In the genomic region with DNA sequence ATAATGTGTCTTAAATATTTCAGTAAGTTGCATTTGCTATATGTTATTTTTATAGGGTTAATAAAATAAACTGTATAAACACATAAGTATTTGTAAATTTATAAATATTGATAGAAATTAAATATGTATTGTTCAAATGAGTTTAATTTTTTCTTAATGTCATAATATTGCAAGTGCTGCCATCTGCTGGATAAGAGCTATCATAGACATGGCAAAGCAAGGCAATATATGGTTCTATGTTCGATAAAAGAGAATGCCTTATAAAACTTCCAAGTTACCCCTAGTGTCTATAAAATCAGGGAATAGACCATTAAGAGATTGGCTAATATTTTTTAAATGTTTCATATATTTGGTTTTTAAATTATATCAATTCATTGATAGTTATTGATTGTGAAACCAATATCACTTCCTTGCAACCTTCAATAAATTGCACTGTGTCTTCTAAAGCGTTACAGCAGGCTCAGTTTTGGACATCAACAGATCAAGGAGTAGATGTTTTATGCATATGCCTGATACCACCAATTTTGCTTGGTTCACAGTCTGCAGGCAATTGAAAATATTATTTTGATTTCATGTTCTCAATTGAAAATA, we compare ENCODE assay signal across 9 cellular contexts. TPM values are rescaled to one million over a fixed set of nuclear protein-coding genes. Genes with fewer than 3 reads are reported as not detected.
A peak's percentile ranks its signal among the peaks of the same experiment; 100 is the strongest.
DNase-seq lines count a peak whose midpoint lies in the region; ATAC-seq, FAIRE-seq and TF ChIP-seq lines count a peak whose summit lies in the region.
"Had no signal": no experiment of that assay in that cellular context is flagged by ENCODE, and none has a peak within 500 bp of the region (broad histone marks: within the 10 kb centered on the region; RNA-seq: fewer than 3 reads in every experiment).

No MANE protein-coding gene starts in this region.

- no peaks in the 10 kb centered on the region for H3K36me3 Mint-ChIP-seq in endothelial cell (ENCODE audit: low read depth, unreplicated experiment)
- H3K36me3 Mint-ChIP-seq: IgD-negative memory B cell had no signal

- no peak overlapping the region for H3K4me3 ChIP-seq in BE2C (ENCODE audit: low read depth, low read length)
- no peak overlapping the region for H3K4me3 ChIP-seq in retinal pigment epithelial cell (ENCODE audit: low read length)

- TF ChIP-seq POLR2A in H54 (IDR thresholded peaks at IDR 0.05; ENCODE audit: low read depth, low read length), result no peak

- H3K27me3 Mint-ChIP-seq in endothelial cell (ENCODE audit: unreplicated experiment), result no peaks in the 10 kb centered on the region
- H3K27me3 Mint-ChIP-seq: IgD-negative memory B cell had no signal

- no peaks in the 10 kb centered on the region for H3K9me3 Mint-ChIP-seq in endothelial cell (ENCODE audit: unreplicated experiment)

- no peaks in the 10 kb centered on the region for H3K36me3 ChIP-seq in BE2C

- TF ChIP-seq CTCF in BE2C (IDR thresholded peaks at IDR 0.05; ENCODE audit: low read depth, low read length), result peak; percentile 68
- TF ChIP-seq CTCF in endothelial cell (IDR thresholded peaks at IDR 0.05; ENCODE audit: unreplicated experiment), result peak; percentile 81
- TF ChIP-seq CTCF in retinal pigment epithelial cell (conservative IDR thresholded peaks at IDR 0.05; ENCODE audit: low read depth, low read length), result peak; percentile 66

- H3K4me1 ChIP-seq in BE2C, result no peaks in the 10 kb centered on the region

- ATAC-seq in GM18909 (IDR thresholded peaks at IDR 0.05; ENCODE audit: poor library complexity, unreplicated experiment), result peak; percentile 68
- no peak for ATAC-seq in GM19023 (IDR thresholded peaks at IDR 0.05; ENCODE audit: unreplicated experiment)

- no peaks in the 10 kb centered on the region for H3K9me3 ChIP-seq in BE2C

- H3K4me1 Mint-ChIP-seq in endothelial cell (ENCODE audit: unreplicated experiment), result no peaks in the 10 kb centered on the region
- H3K4me1 Mint-ChIP-seq: IgD-negative memory B cell had no signal

- FAIRE-seq in H54 (lab: Jason Lieb, UNC), result no peak

- H3K27me3 ChIP-seq in BE2C, result no peaks in the 10 kb centered on the region

- H3K27ac Mint-ChIP-seq in endothelial cell (ENCODE audit: unreplicated experiment), result no peak overlapping the region
- H3K27ac Mint-ChIP-seq: IgD-negative memory B cell had no signal

- DNase-seq in BE2C (no peak), NCI-H146 (lab: John Stamatoyannopoulos, UW) (peak; percentile 21), endothelial cell (ENCODE audit: low spot score) (no peak), retinal pigment epithelial cell (ENCODE audit: low read depth) (no peak), DMS153 treated with DMSO at 0.1 percent for 48 hours (lab: John Stamatoyannopoulos, UW; ENCODE audit: unreplicated experiment) (no peak), H54 (ENCODE audit: insufficient read length, low spot score) (no peak)

- no peak overlapping the region for H3K4me3 Mint-ChIP-seq in endothelial cell (ENCODE audit: unreplicated experiment)
- H3K4me3 Mint-ChIP-seq: IgD-negative memory B cell had no signal

RNA-seq across cellular contexts. Expression of a gene that starts 29.0 kb away (rescaled TPM):
- polyA plus RNA-seq in BE2C (2012; ENCODE audit: insufficient read depth, insufficient read length, low read depth), result 1.1 TPM
- 53.1 TPM for total RNA-seq in endothelial cell (ENCODE audit: unreplicated experiment)
- polyA plus RNA-seq: IgD-negative memory B cell had no signal
